17 cellular contexts compared by ENCODE assay signal in genomic region chr12:102009796-102010195, GRCh38. TPM values are rescaled to one million over a fixed set of nuclear protein-coding genes. Genes with fewer than 3 reads are reported as not detected.
DNase-seq lines count a peak whose midpoint lies in the region; ATAC-seq, FAIRE-seq and TF ChIP-seq lines count a peak whose summit lies in the region.
"Had no signal": no experiment of that assay in that cellular context is flagged by ENCODE, and none has a peak within 500 bp of the region (broad histone marks: within the 10 kb centered on the region; RNA-seq: fewer than 3 reads in every experiment).

No MANE protein-coding gene starts in this region.

- peak overlapping the region in 1 of 10 donors; percentile 11 for H3K4me3 Mint-ChIP-seq in naive thymus-derived CD8-positive, alpha-beta T cell
- H3K4me3 Mint-ChIP-seq: activated CD4-positive, alpha-beta T cell treated with anti-CD3 and anti-CD28 coated beads, Interleukin-2, amount 10 ng/mL, durations not matched to agents 7 days and 5 days; brain; nephron had no signal

- peak overlapping the region; percentile 48 for H3K4me3 ChIP-seq in GM12865 (ENCODE audit: low read depth, low read length)
- H3K4me3 ChIP-seq: esophagus muscularis mucosa had no signal

- peak overlapping the region in 6 of 10 donors; percentile 21 to 79 (median 61) for H3K27ac Mint-ChIP-seq in naive thymus-derived CD8-positive, alpha-beta T cell
- H3K27ac Mint-ChIP-seq: activated CD4-positive, alpha-beta T cell treated with anti-CD3 and anti-CD28 coated beads, Interleukin-2, amount 10 ng/mL, durations not matched to agents 7 days and 5 days; brain; nephron had no signal

- peaks cover 0 to 35% (median 13%) of the 10 kb centered on the region in 3 donors for H3K36me3 Mint-ChIP-seq in naive thymus-derived CD8-positive, alpha-beta T cell
- H3K36me3 Mint-ChIP-seq: activated naive CD4-positive, alpha-beta T cell treated with anti-CD3 and anti-CD28 coated beads, Interleukin-2, amount 50 U/mL, for 72 hours had no signal

- DNase-seq in GM12865 (ENCODE audit: low read depth): no peak
- DNase-seq in naive thymus-derived CD8-positive, alpha-beta T cell: no peak
- DNase-seq in NCI-H1694 (lab: John Stamatoyannopoulos, UW): no peak
- no peak for DNase-seq in D721Med (ENCODE audit: insufficient read length, low spot score)
- DNase-seq in NCI-H748 treated with DMSO at 0.1 percent for 48 hours (lab: John Stamatoyannopoulos, UW): no peak
- DNase-seq: activated CD4-positive, alpha-beta T cell treated with anti-CD3 and anti-CD28 coated beads, Interleukin-2, amount 10 ng/mL, durations not matched to agents 7 days and 5 days; activated T-cell treated with anti-CD3 and anti-CD28 coated beads, Interleukin-2, amount 50 U/mL, for 1 hour; glutamatergic neuron; NK-92 treated with Interleukin-12 subunit alpha and Interleukin-12 subunit beta, amount 100 ng/mL, for 24 hours; T-helper 9 cell had no signal

- POLR2A ChIA-PET in naive thymus-derived CD8-positive, alpha-beta T cell (lab: Charles Lee): no interaction called here

- H3K9me3 Mint-ChIP-seq in naive thymus-derived CD8-positive, alpha-beta T cell: peaks cover 0 to 2% (median 0%) of the 10 kb centered on the region in 9 donors
- H3K9me3 Mint-ChIP-seq: activated naive CD4-positive, alpha-beta T cell treated with anti-CD3 and anti-CD28 coated beads, Interleukin-2, amount 50 U/mL, for 72 hours; brain; nephron had no signal

- H3K4me1 Mint-ChIP-seq in naive thymus-derived CD8-positive, alpha-beta T cell: peaks cover 0 to 15% (median 3%) of the 10 kb centered on the region in 4 donors
- H3K4me1 Mint-ChIP-seq: activated CD4-positive, alpha-beta T cell treated with anti-CD3 and anti-CD28 coated beads, Interleukin-2, amount 10 ng/mL, durations not matched to agents 7 days and 5 days; brain; nephron had no signal

- no peak for TF ChIP-seq CTCF in GM12865 (IDR thresholded peaks at IDR 0.05; ENCODE audit: insufficient read depth, low read depth, low read length, missing control alignments)
- no peak for TF ChIP-seq CTCF in D721Med (IDR thresholded peaks at IDR 0.05; ENCODE audit: insufficient read depth, missing control alignments)

- H3K27me3 Mint-ChIP-seq in naive thymus-derived CD8-positive, alpha-beta T cell: peaks cover 0 to 3% (median 0%) of the 10 kb centered on the region in 5 donors
- H3K27me3 Mint-ChIP-seq: activated CD4-positive, alpha-beta T cell treated with anti-CD3 and anti-CD28 coated beads, Interleukin-2, amount 10 ng/mL, durations not matched to agents 7 days and 5 days; brain had no signal

- FAIRE-seq in D721Med (lab: Jason Lieb, UNC): no peak

- ATAC-seq in GM21381 (IDR thresholded peaks at IDR 0.05; ENCODE audit: unreplicated experiment): peak; percentile 3
- ATAC-seq in HG03439 (IDR thresholded peaks at IDR 0.05; ENCODE audit: unreplicated experiment): peak; percentile 11
- ATAC-seq in naive thymus-derived CD8-positive, alpha-beta T cell: no peak
- ATAC-seq in GM21367 (IDR thresholded peaks at IDR 0.05; ENCODE audit: unreplicated experiment): no peak
- ATAC-seq: activated naive CD4-positive, alpha-beta T cell treated with anti-CD3 and anti-CD28 coated beads, Interleukin-2, amount 50 U/mL, for 72 hours had no signal

RNA-seq across cellular contexts. Expression of gene WASHC3, which starts 52.0 kb away (rescaled TPM):
- 10 to 100 TPM; 54.3 to 57.0 TPM for total RNA-seq in naive thymus-derived CD8-positive, alpha-beta T cell
- polyA plus RNA-seq in naive thymus-derived CD8-positive, alpha-beta T cell: 10 to 100 TPM; 89.3 to 97.2 (median 93.4) TPM

Comparison
In these comparisons a context has a peak if more than half of its experiments do, and no peak if none do; other contexts are left out.
1. ATAC-seq: peak in GM21381 (single experiment) and HG03439 (single experiment); none in naive thymus-derived CD8-positive, alpha-beta T cell (0 of 2) and GM21367 (single experiment).